23 cellular contexts compared by ENCODE assay signal in genomic region chrX:132609449-132609848, GRCh38.
DNase-seq lines count a peak whose midpoint lies in the region; ATAC-seq, FAIRE-seq and TF ChIP-seq lines count a peak whose summit lies in the region.
"Had no signal": no experiment of that assay in that cellular context is flagged by ENCODE, and none has a peak within 500 bp of the region (broad histone marks: within the 10 kb centered on the region; RNA-seq: fewer than 3 reads in every experiment).

No MANE protein-coding gene starts in this region.

- TF ChIP-seq CTCF in Caco-2 (IDR thresholded peaks at IDR 0.05; ENCODE audit: insufficient read depth in 1 of 2, low read depth in 1 of 2, low read length in 1 of 2, severe bottlenecking in 1 of 2, unreplicated experiment in 1 of 2): no peak
- TF ChIP-seq CTCF in choroid plexus epithelial cell (conservative IDR thresholded peaks at IDR 0.05; ENCODE audit: low read depth, low read length): no peak
- no peak for TF ChIP-seq CTCF in upper lobe of left lung (IDR thresholded peaks at IDR 0.05)

- peak; percentile 34 to 40 for DNase-seq in Caco-2
- no peak for DNase-seq in GM12891 (ENCODE audit: insufficient read length, low spot score)
- DNase-seq in choroid plexus epithelial cell (ENCODE audit: low read depth): peak; percentile 32
- no peak for DNase-seq in upper lobe of left lung
- DNase-seq: 8988T; ACHN; BE2C; C1 segment of cervical spinal cord; Calu3; CD4-positive, alpha-beta memory T cell; CD4-positive, CD25-positive, alpha-beta regulatory T cell; CD8-positive, alpha-beta memory T cell; COR-L47; DMS79 treated with DMSO at 0.1 percent for 48 hours; GF-D8 had no signal

- no peak for TF ChIP-seq EP300 in upper lobe of left lung (IDR thresholded peaks at IDR 0.05)

- no TSS peak for BruUV-seq in Caco-2 (replicated peaks; lab: Mats Ljungman, UMichigan)

- TF ChIP-seq POLR2A in GM12891 (IDR thresholded peaks at IDR 0.05; ENCODE audit: low read depth, low read length) (no peak), upper lobe of left lung (IDR thresholded peaks at IDR 0.05) (no peak)

- H3K4me3 ChIP-seq in Caco-2 (ENCODE audit: low read depth, low read length) (no peak overlapping the region), choroid plexus epithelial cell (ENCODE audit: low read depth, low read length) (no peak overlapping the region), upper lobe of left lung (no peak overlapping the region)
- H3K4me3 ChIP-seq: BLaER1 had no signal

- H3K9me3 ChIP-seq in Caco-2 (no peaks in the 10 kb centered on the region), upper lobe of left lung (no peaks in the 10 kb centered on the region)
- H3K9me3 ChIP-seq: BE2C, BLaER1 had no signal

- H3K27ac ChIP-seq in upper lobe of left lung: no peak overlapping the region
- H3K27ac ChIP-seq: BLaER1 had no signal

- no peak for ATAC-seq in upper lobe of left lung (ENCODE audit: low FRiP score in 2 of 2)
- no peak for ATAC-seq in activated T-helper 17 cell treated with anti-CD3 and anti-CD28 coated beads, Interleukin-2, amount 50 U/mL, for 72 hours (replicated peaks)

- WGBS in upper lobe of left lung, 2 donors: 61 to 93% methylated on average over 1 of the region's 1 CpG

- FAIRE-seq in GM12891 (lab: Jason Lieb, UNC): peak; percentile 48
- FAIRE-seq: A204.1, D721Med, G401.6, GM12892, GM18507 had no signal

- H3K4me3 Mint-ChIP-seq in Caco-2 (ENCODE audit: unreplicated experiment): no peak overlapping the region
- no peak overlapping the region for H3K4me3 Mint-ChIP-seq in activated T-helper 17 cell treated with anti-CD3 and anti-CD28 coated beads, Interleukin-2, amount 50 U/mL, for 72 hours
- H3K4me3 Mint-ChIP-seq: CD14-positive monocyte; CD4-positive, alpha-beta memory T cell; CD4-positive, CD25-positive, alpha-beta regulatory T cell; CD8-positive, alpha-beta memory T cell had no signal

- H3K4me1 Mint-ChIP-seq in Caco-2 (ENCODE audit: low read depth, unreplicated experiment): peaks cover 23% of the 10 kb centered on the region
- H3K4me1 Mint-ChIP-seq in activated T-helper 17 cell treated with anti-CD3 and anti-CD28 coated beads, Interleukin-2, amount 50 U/mL, for 72 hours: no peaks in the 10 kb centered on the region
- H3K4me1 Mint-ChIP-seq: CD14-positive monocyte; CD4-positive, alpha-beta memory T cell; CD4-positive, CD25-positive, alpha-beta regulatory T cell; CD8-positive, alpha-beta memory T cell had no signal

- H3K27me3 ChIP-seq in Caco-2 (replicated peaks; ENCODE audit: control insufficient read depth, insufficient read depth, low read length): no peaks in the 10 kb centered on the region
- H3K27me3 ChIP-seq in upper lobe of left lung: no peaks in the 10 kb centered on the region
- H3K27me3 ChIP-seq: BE2C had no signal

- POLR2A ChIA-PET in Caco-2 (lab: Charles Lee): no interaction called here

- no peaks in the 10 kb centered on the region for H3K27me3 Mint-ChIP-seq in Caco-2 (ENCODE audit: insufficient read depth, unreplicated experiment)
- no peaks in the 10 kb centered on the region for H3K27me3 Mint-ChIP-seq in activated T-helper 17 cell treated with anti-CD3 and anti-CD28 coated beads, Interleukin-2, amount 50 U/mL, for 72 hours
- H3K27me3 Mint-ChIP-seq: CD4-positive, alpha-beta memory T cell had no signal

- no peaks in the 10 kb centered on the region for H3K9me3 Mint-ChIP-seq in Caco-2 (ENCODE audit: unreplicated experiment)
- no peaks in the 10 kb centered on the region for H3K9me3 Mint-ChIP-seq in activated T-helper 17 cell treated with anti-CD3 and anti-CD28 coated beads, Interleukin-2, amount 50 U/mL, for 72 hours
- H3K9me3 Mint-ChIP-seq: CD4-positive, alpha-beta memory T cell; CD8-positive, alpha-beta memory T cell had no signal

- peak overlapping the region; percentile 51 for H3K27ac Mint-ChIP-seq in Caco-2 (ENCODE audit: unreplicated experiment)
- H3K27ac Mint-ChIP-seq in activated T-helper 17 cell treated with anti-CD3 and anti-CD28 coated beads, Interleukin-2, amount 50 U/mL, for 72 hours: no peak overlapping the region
- H3K27ac Mint-ChIP-seq: CD14-positive monocyte; CD4-positive, alpha-beta memory T cell; CD4-positive, CD25-positive, alpha-beta regulatory T cell; CD8-positive, alpha-beta memory T cell had no signal

- no peaks in the 10 kb centered on the region for H3K36me3 Mint-ChIP-seq in Caco-2 (ENCODE audit: insufficient read depth, unreplicated experiment)
- no peaks in the 10 kb centered on the region for H3K36me3 Mint-ChIP-seq in activated T-helper 17 cell treated with anti-CD3 and anti-CD28 coated beads, Interleukin-2, amount 50 U/mL, for 72 hours (ENCODE audit: low read depth)
- H3K36me3 Mint-ChIP-seq: CD14-positive monocyte; CD4-positive, alpha-beta memory T cell; CD4-positive, CD25-positive, alpha-beta regulatory T cell; CD8-positive, alpha-beta memory T cell had no signal

- CTCF ChIA-PET in Caco-2 (lab: Charles Lee): no interaction called here

- H3K36me3 ChIP-seq in Caco-2 (ENCODE audit: control insufficient read depth, insufficient read depth, low read length) (no peaks in the 10 kb centered on the region), upper lobe of left lung (no peaks in the 10 kb centered on the region)
- H3K36me3 ChIP-seq: BE2C, BLaER1 had no signal

- intact Hi-C loops in Caco-2 (cut with micrococcal nuclease; ENCODE audit: unreplicated experiment): loop anchor here (1.0 kb wide), 1 partner anchor 19 kb away; no protein-coding TSS in a partner anchor

- H3K4me1 ChIP-seq in Caco-2 (peaks cover 36% of the 10 kb centered on the region), upper lobe of left lung (no peaks in the 10 kb centered on the region)
- H3K4me1 ChIP-seq: BE2C, BLaER1 had no signal

TF ChIP-seq in GM12891, 5 proteins besides CTCF, POLR2A, EP300 and RAD21:
- TF ChIP-seq SPI1 (IDR thresholded peaks at IDR 0.05; ENCODE audit: low read depth, low read length) (no peak), PAX5 (IDR thresholded peaks at IDR 0.05; ENCODE audit: insufficient read depth, low read length, severe bottlenecking) (no peak), POU2F2 (IDR thresholded peaks at IDR 0.05; ENCODE audit: low read depth, low read length) (no peak), TAF1 (IDR thresholded peaks at IDR 0.05; ENCODE audit: low read depth, low read length) (no peak), POLR2AphosphoS5 (IDR thresholded peaks at IDR 0.05; ENCODE audit: low read depth, low read length) (no peak)
TF ChIP-seq in GM12891: peak in this region for 0.

Comparison
In these comparisons a context has a peak if more than half of its experiments do, and no peak if none do; other contexts are left out.
1. DNase-seq: peak in Caco-2 (2 of 2) and choroid plexus epithelial cell (single experiment); none in GM12891 (single experiment) and upper lobe of left lung (0 of 2).